ENCODE assay signal across 1 cellular context in the genomic region with DNA sequence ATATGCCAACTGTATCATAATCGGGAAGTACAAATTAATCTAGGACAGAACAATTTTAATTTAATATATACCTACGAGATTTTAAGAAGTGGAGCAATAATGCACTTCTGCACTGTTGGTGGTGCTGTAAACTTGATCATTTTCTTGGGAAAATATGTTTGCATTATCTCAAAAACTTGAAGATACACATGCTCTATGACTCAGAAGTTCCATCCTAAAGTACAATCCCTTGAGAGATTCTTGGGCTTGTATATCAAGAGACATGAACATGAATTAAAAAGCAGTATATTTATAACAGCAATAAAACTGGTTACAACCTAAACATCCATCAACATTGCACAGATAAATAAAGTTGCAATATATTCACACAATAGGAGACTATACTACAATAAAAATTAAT.
TF ChIP-seq lines count a peak whose summit lies in the region.

No MANE protein-coding gene starts in this region.

TF ChIP-seq in A549, 52 proteins besides CTCF, POLR2A, EP300 and RAD21:
- no peak for TF ChIP-seq ZC3H11A (IDR thresholded peaks at IDR 0.05)
- TF ChIP-seq EHF (CRISPR knock-in tag; IDR thresholded peaks at IDR 0.05), result no peak
- no peak for TF ChIP-seq RFX5 (IDR thresholded peaks at IDR 0.05)
- no peak for TF ChIP-seq FOXS1 (CRISPR knock-in tag; IDR thresholded peaks at IDR 0.05)
- no peak for TF ChIP-seq JUN (IDR thresholded peaks at IDR 0.05)
- TF ChIP-seq SMC3 (IDR thresholded peaks at IDR 0.05), result no peak
- no peak for TF ChIP-seq TP53 (CRISPR knock-in tag; IDR thresholded peaks at IDR 0.05)
- TF ChIP-seq POLR2AphosphoS2 (conservative IDR thresholded peaks at IDR 0.05; ENCODE audit: low read length), result no peak
- TF ChIP-seq KDM1A (IDR thresholded peaks at IDR 0.05; ENCODE audit: low read depth), result no peak
- TF ChIP-seq RCOR1 (IDR thresholded peaks at IDR 0.05; ENCODE audit: low read depth, low read length), result no peak
- TF ChIP-seq FOSL2 (IDR thresholded peaks at IDR 0.05), result no peak
- TF ChIP-seq FOSL2 (CRISPR knock-in tag; IDR thresholded peaks at IDR 0.05), result no peak
- TF ChIP-seq, protein P1, sequence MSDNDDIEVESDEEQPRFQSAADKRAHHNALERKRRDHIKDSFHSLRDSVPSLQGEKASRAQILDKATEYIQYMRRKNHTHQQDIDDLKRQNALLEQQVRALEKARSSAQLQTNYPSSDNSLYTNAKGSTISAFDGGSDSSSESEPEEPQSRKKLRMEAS (IDR thresholded peaks at IDR 0.05), result no peak
- TF ChIP-seq, protein P2, sequence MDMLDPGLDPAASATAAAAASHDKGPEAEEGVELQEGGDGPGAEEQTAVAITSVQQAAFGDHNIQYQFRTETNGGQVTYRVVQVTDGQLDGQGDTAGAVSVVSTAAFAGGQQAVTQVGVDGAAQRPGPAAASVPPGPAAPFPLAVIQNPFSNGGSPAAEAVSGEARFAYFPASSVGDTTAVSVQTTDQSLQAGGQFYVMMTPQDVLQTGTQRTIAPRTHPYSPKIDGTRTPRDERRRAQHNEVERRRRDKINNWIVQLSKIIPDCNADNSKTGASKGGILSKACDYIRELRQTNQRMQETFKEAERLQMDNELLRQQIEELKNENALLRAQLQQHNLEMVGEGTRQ (IDR thresholded peaks at IDR 0.05), result no peak
- no peak for TF ChIP-seq HOXA7 (CRISPR knock-in tag; IDR thresholded peaks at IDR 0.05)
- no peak for TF ChIP-seq KDM5A (IDR thresholded peaks at IDR 0.05)
